ENCODE assay signal across 18 cellular contexts in the genomic region with DNA sequence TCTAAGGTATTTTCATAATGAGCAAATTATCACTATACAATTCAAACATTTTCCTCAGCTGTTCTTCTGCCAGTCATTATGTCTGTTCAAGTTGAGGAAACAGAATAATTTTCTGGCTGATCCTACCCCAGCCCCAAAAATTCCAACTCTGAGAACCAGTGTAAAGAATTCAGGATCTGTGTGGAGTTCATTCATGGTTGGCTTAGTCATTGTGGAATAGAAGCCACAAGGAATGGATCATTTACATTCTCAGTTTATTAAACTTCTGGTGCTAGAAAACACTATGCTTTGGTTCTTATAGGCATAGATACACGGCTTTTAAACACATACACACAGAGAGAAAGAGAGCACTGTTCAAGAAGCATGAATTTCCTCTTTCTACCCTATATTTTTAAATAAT.
DNase-seq lines count a peak whose midpoint lies in the region; ATAC-seq, FAIRE-seq and TF ChIP-seq lines count a peak whose summit lies in the region.
"Had no signal": no experiment of that assay in that cellular context is flagged by ENCODE, and none has a peak within 500 bp of the region (broad histone marks: within the 10 kb centered on the region; RNA-seq: fewer than 3 reads in every experiment).

No MANE protein-coding gene starts in this region.

- H3K27me3 ChIP-seq in foreskin keratinocyte, result no peaks in the 10 kb centered on the region
- no peaks in the 10 kb centered on the region for H3K27me3 ChIP-seq in smooth muscle cell (ENCODE audit: low read depth)
- no peaks in the 10 kb centered on the region for H3K27me3 ChIP-seq in GM23338 (ENCODE audit: insufficient read depth)
- H3K27me3 ChIP-seq: body of pancreas, vagina had no signal

- H2AFZ ChIP-seq in smooth muscle cell (ENCODE audit: low read depth), result no peak overlapping the region
- H2AFZ ChIP-seq in GM23338, result no peak overlapping the region
- H2AFZ ChIP-seq: parathyroid adenoma had no signal

- DNase-seq in H54 (ENCODE audit: insufficient read length, low spot score), result peak; percentile 26
- DNase-seq in foreskin keratinocyte, result no peak
- no peak for DNase-seq in smooth muscle cell (lab: John Stamatoyannopoulos, UW; ENCODE audit: unreplicated experiment)
- DNase-seq in iPS-NIHi7 (ENCODE audit: extremely low spot score), result no peak
- no peak for DNase-seq in GM23338 (ENCODE audit: low spot score)
- DNase-seq: activated CD4-positive, alpha-beta memory T cell treated with anti-CD3 and anti-CD28 coated beads, Interleukin-2, amount 10 ng/mL, durations not matched to agents 7 days and 5 days; body of pancreas; mesendoderm; NCI-H1417 treated with DMSO at 0.1 percent for 48 hours; NCI-H510A treated with DMSO at 0.1 percent for 48 hours had no signal

- H3K4me2 ChIP-seq in smooth muscle cell (peak overlapping the region; percentile 75), GM23338 (no peak overlapping the region)

- H3K27ac ChIP-seq in foreskin keratinocyte, result no peak overlapping the region
- H3K27ac ChIP-seq in smooth muscle cell (ENCODE audit: low read depth), result peak overlapping the region; percentile 90
- no peak overlapping the region for H3K27ac ChIP-seq in GM23338 (ENCODE audit: low read depth)
- H3K27ac ChIP-seq: body of pancreas, C4-2B, parathyroid adenoma, vagina had no signal

- ATAC-seq in SK-N-SH treated with all-trans-retinoic acid at 6 μM for 48 hours (peak; percentile 81), foreskin keratinocyte (peak; percentile 18), GM23338 (no peak), HG03097 (IDR thresholded peaks at IDR 0.05; ENCODE audit: low FRiP score, unreplicated experiment) (no peak)
- ATAC-seq: activated T-helper 17 cell treated with anti-CD3 and anti-CD28 coated beads, Interleukin-2, amount 50 U/mL, for 72 hours; body of pancreas had no signal

- no peak for TF ChIP-seq POLR2A in H54 (IDR thresholded peaks at IDR 0.05; ENCODE audit: low read depth, low read length)

- H3K27me3 Mint-ChIP-seq in GM23338 (ENCODE audit: insufficient read depth, low read depth, poor library complexity), result peaks cover 2% of the 10 kb centered on the region
- H3K27me3 Mint-ChIP-seq: activated CD4-positive, alpha-beta memory T cell treated with anti-CD3 and anti-CD28 coated beads, Interleukin-2, amount 10 ng/mL, durations not matched to agents 7 days and 5 days; activated T-helper 17 cell treated with anti-CD3 and anti-CD28 coated beads, Interleukin-2, amount 50 U/mL, for 72 hours; stimulated activated naive CD8-positive, alpha-beta T cell treated with anti-CD3 and anti-CD28 coated beads, Interleukin-15, Interleukin-2, amounts not matched to agents 100 ng/mL and 50 ng/mL, for 24 hours had no signal

- no peak overlapping the region for H3K27ac Mint-ChIP-seq in GM23338
- H3K27ac Mint-ChIP-seq: activated CD4-positive, alpha-beta memory T cell treated with anti-CD3 and anti-CD28 coated beads, Interleukin-2, amount 10 ng/mL, durations not matched to agents 7 days and 5 days; activated T-helper 17 cell treated with anti-CD3 and anti-CD28 coated beads, Interleukin-2, amount 50 U/mL, for 72 hours; stimulated activated naive CD8-positive, alpha-beta T cell treated with anti-CD3 and anti-CD28 coated beads, Interleukin-15, Interleukin-2, amounts not matched to agents 100 ng/mL and 50 ng/mL, for 24 hours had no signal

- peak overlapping the region; percentile 24 for H3K9ac ChIP-seq in smooth muscle cell (ENCODE audit: low read depth)
- H3K9ac ChIP-seq: parathyroid adenoma had no signal

- no peak for TF ChIP-seq CTCF in foreskin keratinocyte (conservative IDR thresholded peaks at IDR 0.05)
- TF ChIP-seq CTCF in smooth muscle cell (IDR thresholded peaks at IDR 0.05; ENCODE audit: borderline replicate concordance, insufficient read depth, poor library complexity, severe bottlenecking), result no peak
- no peak for TF ChIP-seq CTCF in GM23338 (conservative IDR thresholded peaks at IDR 0.05; ENCODE audit: low read depth in 2 of 2)

- peak; percentile 86 for FAIRE-seq in H54 (lab: Jason Lieb, UNC)
- FAIRE-seq: GM12891 had no signal

- no peaks in the 10 kb centered on the region for H3K36me3 ChIP-seq in smooth muscle cell (ENCODE audit: low read depth)
- no peaks in the 10 kb centered on the region for H3K36me3 ChIP-seq in GM23338 (ENCODE audit: insufficient read depth)
- H3K36me3 ChIP-seq: vagina had no signal

- H3K36me3 Mint-ChIP-seq in GM23338 (ENCODE audit: low read depth), result no peaks in the 10 kb centered on the region

- 15% methylated on average over 1 of the region's 1 CpG for WGBS in smooth muscle cell (ENCODE audit: low lambda C conversion rate)

- no peaks in the 10 kb centered on the region for H3K9me3 ChIP-seq in smooth muscle cell (replicated peaks; ENCODE audit: low read depth)
- H3K9me3 ChIP-seq: body of pancreas, vagina had no signal

- H3K79me2 ChIP-seq in smooth muscle cell (ENCODE audit: low read depth) (no peaks in the 10 kb centered on the region), GM23338 (replicated peaks; ENCODE audit: insufficient read depth) (no peaks in the 10 kb centered on the region; the same call in 1 of the 2 replicates)
- H3K79me2 ChIP-seq: parathyroid adenoma had no signal

- H3K4me1 ChIP-seq in foreskin keratinocyte, result peaks cover 9% of the 10 kb centered on the region
- peaks cover 24% of the 10 kb centered on the region for H3K4me1 ChIP-seq in smooth muscle cell (ENCODE audit: low read depth)
- peaks cover 26% of the 10 kb centered on the region for H3K4me1 ChIP-seq in GM23338 (ENCODE audit: insufficient read depth)
- H3K4me1 ChIP-seq: vagina had no signal

- H3K9me3 Mint-ChIP-seq in GM23338, result no peaks in the 10 kb centered on the region
- H3K9me3 Mint-ChIP-seq: activated CD4-positive, alpha-beta memory T cell treated with anti-CD3 and anti-CD28 coated beads, Interleukin-2, amount 10 ng/mL, durations not matched to agents 7 days and 5 days; activated T-helper 17 cell treated with anti-CD3 and anti-CD28 coated beads, Interleukin-2, amount 50 U/mL, for 72 hours; stimulated activated naive CD8-positive, alpha-beta T cell treated with anti-CD3 and anti-CD28 coated beads, Interleukin-15, Interleukin-2, amounts not matched to agents 100 ng/mL and 50 ng/mL, for 24 hours had no signal

- peaks cover 20% of the 10 kb centered on the region for H3K4me1 Mint-ChIP-seq in GM23338
- H3K4me1 Mint-ChIP-seq: activated T-helper 17 cell treated with anti-CD3 and anti-CD28 coated beads, Interleukin-2, amount 50 U/mL, for 72 hours had no signal

- H3K4me3 Mint-ChIP-seq in GM23338, result no peak overlapping the region
- H3K4me3 Mint-ChIP-seq: activated CD4-positive, alpha-beta memory T cell treated with anti-CD3 and anti-CD28 coated beads, Interleukin-2, amount 10 ng/mL, durations not matched to agents 7 days and 5 days; activated T-helper 17 cell treated with anti-CD3 and anti-CD28 coated beads, Interleukin-2, amount 50 U/mL, for 72 hours; stimulated activated naive CD8-positive, alpha-beta T cell treated with anti-CD3 and anti-CD28 coated beads, Interleukin-15, Interleukin-2, amounts not matched to agents 100 ng/mL and 50 ng/mL, for 24 hours had no signal

- H3F3A ChIP-seq in smooth muscle cell (ENCODE audit: low read depth) (peaks cover 9% of the 10 kb centered on the region), GM23338 (replicated peaks; ENCODE audit: low read depth) (no peaks in the 10 kb centered on the region)

- no peaks in the 10 kb centered on the region for H4K20me1 ChIP-seq in smooth muscle cell (ENCODE audit: low read depth)
- H4K20me1 ChIP-seq in GM23338 (replicated peaks; ENCODE audit: insufficient read depth), result no peaks in the 10 kb centered on the region

- H3K4me3 ChIP-seq in smooth muscle cell (no peak overlapping the region), GM23338 (no peak overlapping the region)
- H3K4me3 ChIP-seq: body of pancreas, vagina had no signal

- no peaks in the 10 kb centered on the region for H3K9me2 ChIP-seq in GM23338 (ENCODE audit: insufficient read depth)

TF ChIP-seq in SK-N-SH treated with all-trans-retinoic acid at 6 μM for 48 hours, 23 proteins besides CTCF, POLR2A, EP300 and RAD21 (continues in another document):
- TF ChIP-seq, protein P1, sequence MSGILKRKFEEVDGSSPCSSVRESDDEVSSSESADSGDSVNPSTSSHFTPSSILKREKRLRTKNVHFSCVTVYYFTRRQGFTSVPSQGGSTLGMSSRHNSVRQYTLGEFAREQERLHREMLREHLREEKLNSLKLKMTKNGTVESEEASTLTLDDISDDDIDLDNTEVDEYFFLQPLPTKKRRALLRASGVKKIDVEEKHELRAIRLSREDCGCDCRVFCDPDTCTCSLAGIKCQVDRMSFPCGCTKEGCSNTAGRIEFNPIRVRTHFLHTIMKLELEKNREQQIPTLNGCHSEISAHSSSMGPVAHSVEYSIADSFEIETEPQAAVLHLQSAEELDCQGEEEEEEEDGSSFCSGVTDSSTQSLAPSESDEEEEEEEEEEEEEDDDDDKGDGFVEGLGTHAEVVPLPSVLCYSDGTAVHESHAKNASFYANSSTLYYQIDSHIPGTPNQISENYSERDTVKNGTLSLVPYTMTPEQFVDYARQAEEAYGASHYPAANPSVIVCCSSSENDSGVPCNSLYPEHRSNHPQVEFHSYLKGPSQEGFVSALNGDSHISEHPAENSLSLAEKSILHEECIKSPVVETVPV (CRISPR knock-in tag; IDR thresholded peaks at IDR 0.05), result no peak
- TF ChIP-seq SNAI2 (CRISPR knock-in tag; IDR thresholded peaks at IDR 0.05) (no peak), ISL1 (CRISPR knock-in tag; IDR thresholded peaks at IDR 0.05) (no peak), ZNF70 (CRISPR knock-in tag; IDR thresholded peaks at IDR 0.05) (no peak), OSR1 (CRISPR knock-in tag; IDR thresholded peaks at IDR 0.05) (no peak)

Comparison
In these comparisons a context has a peak if more than half of its experiments do, and no peak if none do; other contexts are left out.
1. ATAC-seq: peak in SK-N-SH treated with all-trans-retinoic acid at 6 μM for 48 hours (single experiment) and foreskin keratinocyte (single experiment); none in GM23338 (single experiment) and HG03097 (single experiment).